Comparison of ENCODE assay signal across 32 cellular contexts in genomic region chr16:53537591-53537990, GRCh38.
"Had no signal": no experiment of that assay in that cellular context is flagged by ENCODE, and none has a peak within 500 bp of the region (broad histone marks: within the 10 kb centered on the region; RNA-seq: fewer than 3 reads in every experiment).

No MANE protein-coding gene starts in this region.

- H3K4me3 Mint-ChIP-seq: activated CD4-positive, alpha-beta T cell treated with anti-CD3 and anti-CD28 coated beads, Interleukin-2, amount 10 ng/mL, durations not matched to agents 24 days and 14 days; activated naive CD4-positive, alpha-beta T cell treated with anti-CD3 and anti-CD28 coated beads for 36 hours; activated naive CD8-positive, alpha-beta T cell treated with anti-CD3 and anti-CD28 coated beads for 36 hours; activated T-cell treated with anti-CD3 and anti-CD28 coated beads, Interleukin-2, amount 50 U/mL, for 4 hours; activated T-helper 1 cell treated with anti-CD3 and anti-CD28 coated beads, Interleukin-12 subunit alpha, Interleukin-12 subunit beta, Interleukin-2, Interleukin-4 antibody, amounts not matched to agents 30 ng/mL and 10 ng/mL and 1 ng/mL, durations not matched to agents 14 hours and 24 hours and 36 hours; T-helper 1 cell treated with Interleukin-12 subunit alpha and Interleukin-12 subunit beta and Interleukin-4 antibody, amounts not matched to agents 30 μg/mL and 1 μg/mL, for 36 hours; T-helper 2 cell treated with Interferon-gamma antibody and Interleukin-4, amounts not matched to agents 5 μg/mL and 100 μg/mL, for 36 hours had no signal

- H3K36me3 Mint-ChIP-seq: activated naive CD8-positive, alpha-beta T cell treated with anti-CD3 and anti-CD28 coated beads for 36 hours had no signal

- H3K27me3 ChIP-seq: brain microvascular endothelial cell, Peyer's patch, SJSA1 had no signal

- H3K9me3 Mint-ChIP-seq: activated CD4-positive, alpha-beta T cell treated with anti-CD3 and anti-CD28 coated beads, Interleukin-2, amount 10 ng/mL, durations not matched to agents 24 days and 14 days; activated naive CD4-positive, alpha-beta T cell treated with anti-CD3 and anti-CD28 coated beads for 36 hours; activated naive CD8-positive, alpha-beta T cell treated with anti-CD3 and anti-CD28 coated beads for 36 hours; activated T-cell treated with anti-CD3 and anti-CD28 coated beads, Interleukin-2, amount 50 U/mL, for 4 hours; activated T-helper 1 cell treated with anti-CD3 and anti-CD28 coated beads, Interleukin-12 subunit alpha, Interleukin-12 subunit beta, Interleukin-2, Interleukin-4 antibody, amounts not matched to agents 30 ng/mL and 10 ng/mL and 1 ng/mL, durations not matched to agents 14 hours and 24 hours and 36 hours; T-helper 2 cell treated with Interferon-gamma antibody and Interleukin-4, amounts not matched to agents 5 μg/mL and 100 μg/mL, for 36 hours had no signal

- H3K4me3 ChIP-seq: Peyer's patch, SJSA1 had no signal

- H3K27ac ChIP-seq: brain microvascular endothelial cell, Peyer's patch, SJSA1 had no signal

- DNase-seq: activated CD4-positive, alpha-beta T cell treated with anti-CD3 and anti-CD28 coated beads, Interleukin-2, amount 10 ng/mL, durations not matched to agents 24 days and 14 days; activated CD4-positive, alpha-beta T cell treated with anti-CD3 and anti-CD28 coated beads, Interleukin-2, amount 50 U/mL, for 4 hours; activated CD8-positive, alpha-beta memory T cell treated with anti-CD3 and anti-CD28 coated beads, Interleukin-2, amount 50 U/mL, for 4 hours; activated gamma-delta T cell treated with Interleukin-2 at 50 U/mL for 16 hours; activated naive CD4-positive, alpha-beta T cell treated with anti-CD3 and anti-CD28 coated beads for 36 hours; activated naive CD8-positive, alpha-beta T cell treated with anti-CD3 and anti-CD28 coated beads for 36 hours; activated T-cell treated with anti-CD3 and anti-CD28 coated beads for 4 hours; activated T-cell treated with anti-CD3 and anti-CD28 coated beads, Interleukin-2, amount 50 U/mL, for 4 hours; amniotic stem cell; aorta; brain microvascular endothelial cell; central memory CD4-positive, alpha-beta T cell; NCI-H1092 treated with DMSO at 0.1 percent for 48 hours; NCI-H1417; NCI-H187 treated with DMSO at 0.1 percent for 48 hours; NCI-H2081 treated with DMSO at 0.1 percent for 48 hours; NCI-H226; NCI-H446 treated with DMSO at 0.1 percent for 48 hours; NCI-H524; NCI-H69; NCI-H82; NK-92 treated with Interleukin-12 subunit alpha and Interleukin-12 subunit beta, amount 100 ng/mL, for 24 hours; PC-3; Peyer's patch; RPMI8226; SHP77 treated with DMSO at 0.1 percent for 48 hours; SK-N-SH had no signal

- H3K36me3 ChIP-seq: brain microvascular endothelial cell, Peyer's patch, SJSA1 had no signal

- FAIRE-seq: TTC549 had no signal

- H3K27ac Mint-ChIP-seq: activated CD4-positive, alpha-beta T cell treated with anti-CD3 and anti-CD28 coated beads, Interleukin-2, amount 10 ng/mL, durations not matched to agents 24 days and 14 days; activated naive CD4-positive, alpha-beta T cell treated with anti-CD3 and anti-CD28 coated beads for 36 hours; activated naive CD8-positive, alpha-beta T cell treated with anti-CD3 and anti-CD28 coated beads for 36 hours; activated T-helper 1 cell treated with anti-CD3 and anti-CD28 coated beads, Interleukin-12 subunit alpha, Interleukin-12 subunit beta, Interleukin-2, Interleukin-4 antibody, amounts not matched to agents 30 ng/mL and 10 ng/mL and 1 ng/mL, durations not matched to agents 14 hours and 24 hours and 36 hours; T-helper 1 cell treated with Interleukin-12 subunit alpha and Interleukin-12 subunit beta and Interleukin-4 antibody, amounts not matched to agents 30 μg/mL and 1 μg/mL, for 36 hours; T-helper 2 cell treated with Interferon-gamma antibody and Interleukin-4, amounts not matched to agents 5 μg/mL and 100 μg/mL, for 36 hours had no signal

- H3K9me3 ChIP-seq: Peyer's patch, SJSA1, SK-N-SH had no signal

- H3K4me1 ChIP-seq: Peyer's patch, SJSA1 had no signal
